8 cellular contexts compared by ENCODE assay signal in genomic region chr11:1772270-1773130, GRCh38. TPM values are rescaled to one million over a fixed set of nuclear protein-coding genes. Genes with fewer than 3 reads are reported as not detected.
DNase-seq lines count a peak whose midpoint lies in the region; ATAC-seq, FAIRE-seq and TF ChIP-seq lines count a peak whose summit lies in the region.

No MANE protein-coding gene starts in this region.

- H3K9me3 ChIP-seq in CD4-positive, alpha-beta memory T cell (ENCODE audit: control insufficient read depth in 1 of 2, low read length in 2 of 2), result no peaks in the 10 kb centered on the region
- no peaks in the 10 kb centered on the region for H3K9me3 ChIP-seq in effector memory CD4-positive, alpha-beta T cell (ENCODE audit: control insufficient read depth, low read length)

- H3K36me3 Mint-ChIP-seq in CD4-positive, alpha-beta memory T cell, result no peaks in the 10 kb centered on the region
- no peaks in the 10 kb centered on the region for H3K36me3 Mint-ChIP-seq in natural killer cell
- H3K36me3 Mint-ChIP-seq in type B pancreatic cell, result no peaks in the 10 kb centered on the region

- H3K27me3 Mint-ChIP-seq in CD4-positive, alpha-beta memory T cell, result no peaks in the 10 kb centered on the region
- H3K27me3 Mint-ChIP-seq in natural killer cell (ENCODE audit: low read depth in 2 of 2) (no peaks in the 10 kb centered on the region), type B pancreatic cell (peaks cover 13% of the 10 kb centered on the region)

- peak overlapping the region in 6 of 7 donors; percentile 37 to 85 (median 74) for H3K27ac Mint-ChIP-seq in CD4-positive, alpha-beta memory T cell
- H3K27ac Mint-ChIP-seq in natural killer cell (peak overlapping the region; percentile 27 to 90), type B pancreatic cell (peak overlapping the region; percentile 79)

- no peaks in the 10 kb centered on the region for H3K27me3 ChIP-seq in CD4-positive, alpha-beta memory T cell (ENCODE audit: insufficient read depth, low read length)
- H3K27me3 ChIP-seq in effector memory CD4-positive, alpha-beta T cell (replicated peaks; ENCODE audit: control insufficient read depth, insufficient read depth, low read length, poor library complexity, severe bottlenecking), result no peaks in the 10 kb centered on the region

- CTCF ChIA-PET in CD4-positive, alpha-beta memory T cell (lab: Charles Lee; ENCODE audit: partially characterized antibody), result interaction anchor here (1.2 to 3.8 kb wide), 5 partner anchors 15 to 264 kb away, joined by 4 to 26 read pairs (median 4); no protein-coding TSS in a partner anchor

- no peaks in the 10 kb centered on the region for H3K36me3 ChIP-seq in CD4-positive, alpha-beta memory T cell (ENCODE audit: insufficient read depth, low read length)
- H3K36me3 ChIP-seq in effector memory CD4-positive, alpha-beta T cell (ENCODE audit: control insufficient read depth, insufficient read depth, low read length), result no peaks in the 10 kb centered on the region

- H3K27ac ChIP-seq in CD4-positive, alpha-beta memory T cell (ENCODE audit: low read depth, low read length), result no peak overlapping the region
- H3K27ac ChIP-seq in effector memory CD4-positive, alpha-beta T cell (ENCODE audit: insufficient read depth, low read length, poor library complexity, severe bottlenecking), result no peak overlapping the region

- intact Hi-C loops in CD4-positive, alpha-beta memory T cell (cut with micrococcal nuclease), result no loop called here
- intact Hi-C loops in natural killer cell (cut with micrococcal nuclease), result loop anchor here (10.0 kb wide), 1 partner anchor 52 kb away; no protein-coding TSS in a partner anchor

- ATAC-seq in natural killer cell, result peak; percentile 86 to 98 (median 87)

- TF ChIP-seq CTCF in natural killer cell (IDR thresholded peaks at IDR 0.05) (no peak), type B pancreatic cell (conservative IDR thresholded peaks at IDR 0.05) (no peak), D721Med (IDR thresholded peaks at IDR 0.05; ENCODE audit: insufficient read depth, missing control alignments) (no peak)

- DNase-seq in CD4-positive, alpha-beta memory T cell, result peak; percentile 29 to 70 (median 37)
- peak; percentile 97 for DNase-seq in M059J (ENCODE audit: low read depth)
- DNase-seq in activated CD4-positive, alpha-beta T cell treated with anti-CD3 and anti-CD28 coated beads for 48 hours, result peak; percentile 72
- DNase-seq in effector memory CD4-positive, alpha-beta T cell, result peak in 2 of 3 donors; percentile 12 to 26
- DNase-seq in natural killer cell, result peak; percentile 53
- no peak for DNase-seq in type B pancreatic cell (ENCODE audit: extremely low spot score, unreplicated experiment)
- no peak for DNase-seq in D721Med (ENCODE audit: insufficient read length, low spot score)
- DNase-seq in midbrain (lab: John Stamatoyannopoulos, UW), result no peak

- H3K4me3 ChIP-seq in CD4-positive, alpha-beta memory T cell (ENCODE audit: low read length in 2 of 2), result no peak overlapping the region
- peak overlapping the region; percentile 6 for H3K4me3 ChIP-seq in effector memory CD4-positive, alpha-beta T cell (ENCODE audit: insufficient read depth, low read depth, low read length, poor library complexity, severe bottlenecking)

- peaks cover 19% of the 10 kb centered on the region for H3K4me1 ChIP-seq in CD4-positive, alpha-beta memory T cell (ENCODE audit: insufficient read depth, low read length)
- H3K4me1 ChIP-seq in effector memory CD4-positive, alpha-beta T cell (ENCODE audit: control insufficient read depth, insufficient read depth, low read length, poor library complexity, severe bottlenecking), result peaks cover 10% of the 10 kb centered on the region

- POLR2A ChIA-PET in CD4-positive, alpha-beta memory T cell (lab: Charles Lee; ENCODE audit: partially characterized antibody), result interaction anchor here (0.6 to 2.8 kb wide), 5 partner anchors 8 to 80 kb away, joined by 3 to 9 read pairs (median 3); partner anchors contain the start of genes CTSD and LSP1

- no peak for FAIRE-seq in D721Med (lab: Jason Lieb, UNC)

- H3K9me3 Mint-ChIP-seq in CD4-positive, alpha-beta memory T cell, result no peaks in the 10 kb centered on the region
- no peaks in the 10 kb centered on the region for H3K9me3 Mint-ChIP-seq in natural killer cell
- peaks cover 5% of the 10 kb centered on the region for H3K9me3 Mint-ChIP-seq in type B pancreatic cell

- H3K4me1 Mint-ChIP-seq in CD4-positive, alpha-beta memory T cell, result peaks cover 8 to 23% (median 15%) of the 10 kb centered on the region in 4 donors
- peaks cover 41 to 46% of the 10 kb centered on the region in 2 donors for H3K4me1 Mint-ChIP-seq in natural killer cell
- H3K4me1 Mint-ChIP-seq in type B pancreatic cell (ENCODE audit: unreplicated experiment), result peaks cover 8% of the 10 kb centered on the region

- H3K4me3 Mint-ChIP-seq in CD4-positive, alpha-beta memory T cell, result peak overlapping the region; percentile 50 to 87 (median 64)
- H3K4me3 Mint-ChIP-seq in natural killer cell (peak overlapping the region; percentile 68), type B pancreatic cell (peak overlapping the region; percentile 20)

RNA-seq across cellular contexts. Expression of gene CTSD, which starts 8.8 kb away (rescaled TPM):
- 100 to 1,000 TPM; 206 to 214 TPM for total RNA-seq in CD4-positive, alpha-beta memory T cell
- polyA plus RNA-seq in CD4-positive, alpha-beta memory T cell, result 100 to 1,000 TPM; 122 to 137 TPM
- 974 and 1,095 TPM in 2 replicates for total RNA-seq in M059J (2014; rRNA removed; shearing (Covaris generic))
- total RNA-seq in natural killer cell (100 to 1,000 TPM; 388 to 446 (median 415) TPM), type B pancreatic cell (ENCODE audit: low replicate concordance) (318 and 557 TPM in 2 replicates)

RNA-seq across cellular contexts. Expression of gene IFITM10, which starts 22.1 kb away (rescaled TPM):
- 1 to 10 TPM; 1.6 to 1.8 TPM for total RNA-seq in CD4-positive, alpha-beta memory T cell
- polyA plus RNA-seq in CD4-positive, alpha-beta memory T cell, result not detected
- total RNA-seq in M059J (2014; rRNA removed; shearing (Covaris generic)), result 2.7 and 11.4 TPM in 2 replicates
- total RNA-seq in natural killer cell (1 to 10 TPM; 5.5 to 8.1 (median 6.5) TPM), type B pancreatic cell (ENCODE audit: low replicate concordance) (3.4 and 7.4 TPM in 2 replicates)

Comparison
In these comparisons a context has a peak if more than half of its experiments do, and no peak if none do; other contexts are left out.
1. DNase-seq: peak in CD4-positive, alpha-beta memory T cell (5 of 5), M059J (single experiment), activated CD4-positive, alpha-beta T cell treated with anti-CD3 and anti-CD28 coated beads for 48 hours (single experiment), effector memory CD4-positive, alpha-beta T cell (2 of 3) and natural killer cell (single experiment); none in type B pancreatic cell (single experiment), D721Med (single experiment) and midbrain (single experiment).
2. Peak in every context shown above with its lines, with median percentiles within 50 percentile points of each other: H3K27ac Mint-ChIP-seq and H3K4me3 Mint-ChIP-seq.